Comparison of ENCODE assay signal across 17 cellular contexts in genomic region chr18:22084547-22084946, GRCh38.
A peak's percentile ranks its signal among the peaks of the same experiment; 100 is the strongest.
DNase-seq lines count a peak whose midpoint lies in the region; ATAC-seq, FAIRE-seq and TF ChIP-seq lines count a peak whose summit lies in the region.
"Had no signal": no experiment of that assay in that cellular context is flagged by ENCODE, and none has a peak within 500 bp of the region (broad histone marks: within the 10 kb centered on the region; RNA-seq: fewer than 3 reads in every experiment).

No MANE protein-coding gene starts in this region.

- in situ Hi-C loops in HepG2 (cut with HindIII; ENCODE audit: extremely low pct_ligation_motif_present, low pct_unique_long_range_greater_than_20kb), result no loop called here

- H3K36me3 ChIP-seq in HepG2 (replicated peaks in 1 of 2; ENCODE audit: control insufficient read depth in 1 of 2, insufficient read depth in 2 of 2, low read length in 2 of 2) (no peaks in the 10 kb centered on the region), stomach (no peaks in the 10 kb centered on the region)

- H3K4me1 ChIP-seq in HepG2 (ENCODE audit: insufficient read depth, low read length) (peaks cover 52% of the 10 kb centered on the region), stomach (peaks cover 9 to 22% (median 12%) of the 10 kb centered on the region in 4 donors)

- CTCF ChIA-PET in HepG2 (lab: Yijun Ruan, JAX; ENCODE audit: low intra/inter-chr PET ratio, low total read pairs), result no interaction called here

- H3K27me3 ChIP-seq in HepG2 (ENCODE audit: control insufficient read depth in 1 of 2, insufficient read depth in 2 of 2, low read length in 2 of 2) (no peaks in the 10 kb centered on the region), stomach (no peaks in the 10 kb centered on the region)

- TF ChIP-seq EP300 in HepG2 (IDR thresholded peaks at IDR 0.05; ENCODE audit: low read depth in 2 of 2, low read length in 2 of 2) (no peak), HepG2 (CRISPR knock-in tag; IDR thresholded peaks at IDR 0.05; ENCODE audit: borderline replicate concordance) (no peak), stomach (IDR thresholded peaks at IDR 0.05) (no peak)

- no peak for TF ChIP-seq POLR2A in HepG2 (IDR thresholded peaks at IDR 0.05; ENCODE audit: insufficient read depth in 1 of 2, low read depth in 2 of 2, low read length in 2 of 2)
- no peak for TF ChIP-seq POLR2A in stomach (IDR thresholded peaks at IDR 0.05)

- intact Hi-C loops in cardiac septum (cut with DNase I) (no loop called here), HepG2 (cut with micrococcal nuclease; ENCODE audit: unreplicated experiment) (no loop called here), stomach (cut with DNase I; ENCODE audit: low total_unique reads) (no loop called here)

- H2AFZ ChIP-seq in HepG2 (ENCODE audit: low read length), result no peak overlapping the region

- DNase-seq in amniotic epithelial cell (ENCODE audit: low read depth) (peak; percentile 11), cardiac septum (ENCODE audit: low spot score) (peak; percentile 78), HepG2 (ENCODE audit: low spot score) (peak; percentile 78), stomach (peak; percentile 83), UCSD-AML1 (lab: John Stamatoyannopoulos, UW; ENCODE audit: unreplicated experiment) (no peak), SKM-1 (lab: John Stamatoyannopoulos, UW; ENCODE audit: unreplicated experiment) (no peak)
- DNase-seq in activated CD4-positive, alpha-beta T cell treated with anti-CD3 and anti-CD28 coated beads for 4 hours, result no peak
- DNase-seq: activated naive CD4-positive, alpha-beta T cell treated with Interleukin-2 at 50 U/mL for 16 hours; AML-193; erythroblast; HFFc6; Karpas-422; NCI-H1105 treated with DMSO at 0.1 percent for 48 hours; NCI-H524; stimulated activated CD4-positive, alpha-beta T cell treated with anti-CD3 and anti-CD28 coated beads, Interleukin-4, amount 100 ng/mL, for 1 hour had no signal

- H3K9me3 ChIP-seq in HepG2 (ENCODE audit: low read length) (no peaks in the 10 kb centered on the region), stomach (no peaks in the 10 kb centered on the region)

- BruUV-seq in HepG2 (replicated peaks; lab: Mats Ljungman, UMichigan), result no TSS peak

- TF ChIP-seq RAD21 in HepG2 (CRISPR knock-in tag; IDR thresholded peaks at IDR 0.05), result no peak

- peak overlapping the region; percentile 65 for H3K4me2 ChIP-seq in HepG2 (ENCODE audit: low read depth, low read length)

- TF ChIP-seq CTCF in HepG2 (CRISPR knock-in tag; IDR thresholded peaks at IDR 0.05) (no peak), stomach (IDR thresholded peaks at IDR 0.05) (peak in 1 of 7 experiments; percentile 1)

- no peaks in the 10 kb centered on the region for H4K20me1 ChIP-seq in HepG2 (ENCODE audit: insufficient read depth, low read length)

- ATAC-seq in HepG2, result peak; percentile 92
- ATAC-seq in HG03457 (IDR thresholded peaks at IDR 0.05; ENCODE audit: unreplicated experiment), result no peak

- no peaks in the 10 kb centered on the region for H3K79me2 ChIP-seq in HepG2 (ENCODE audit: insufficient read depth, low read length)

- peak overlapping the region in 1 of 3 experiments; percentile 19; a peak in 1 of 6 replicates for H3K4me3 ChIP-seq in HepG2 (replicated peaks in 1 of 3; ENCODE audit: insufficient read depth in 1 of 3, low read depth in 2 of 3, low read length in 3 of 3)
- H3K4me3 ChIP-seq in stomach, result no peak overlapping the region

- FAIRE-seq in HepG2 (lab: Jason Lieb, UNC), result peak; percentile 71
- FAIRE-seq: G401.6 had no signal

- WGBS in HepG2 (ENCODE audit: low lambda C conversion rate), result 2% methylated on average over 11 of the region's 13 CpGs
- WGBS in stomach, 5 donors, result 29 to 42% (median 36%) methylated on average over 13 of the region's 13 CpGs

- no peak overlapping the region for H3K9ac ChIP-seq in HepG2 (ENCODE audit: insufficient read depth, low read depth, low read length)

- H3K27ac ChIP-seq in HepG2 (ENCODE audit: extremely low read length, insufficient read depth, low read length) (no peak overlapping the region), stomach (peak overlapping the region; percentile 69 to 90 (median 78))

- POLR2A ChIA-PET in HepG2 (lab: Yijun Ruan, JAX), result interaction anchor here (0.9 to 1.3 kb wide), 4 partner anchors 9 to 93 kb away, joined by 3 to 4 read pairs (median 4); no protein-coding TSS in a partner anchor

TF ChIP-seq in HepG2, 621 proteins besides CTCF, POLR2A, EP300 and RAD21 (continues in another document):
- TF ChIP-seq SRY (CRISPR knock-in tag; IDR thresholded peaks at IDR 0.05) (no peak), ZNF580 (CRISPR knock-in tag; IDR thresholded peaks at IDR 0.05; ENCODE audit: borderline replicate concordance, low read depth) (no peak), PREB (CRISPR knock-in tag; IDR thresholded peaks at IDR 0.05) (no peak), ZNF501 (CRISPR knock-in tag; IDR thresholded peaks at IDR 0.05) (peak; percentile 49; the same call in 1 of the 2 replicates), ZNF468 (CRISPR knock-in tag; IDR thresholded peaks at IDR 0.05) (no peak), ZNF354B (CRISPR knock-in tag; IDR thresholded peaks at IDR 0.05) (no peak), RBM22 (optimal IDR thresholded peaks at IDR 0.05; ENCODE audit: low read length) (no peak), ZNF607 (CRISPR knock-in tag; IDR thresholded peaks at IDR 0.05; ENCODE audit: borderline replicate concordance) (0 out of 2 replicates have a peak, but pooled peaks have one; percentile 23), RXRA (CRISPR knock-in tag; IDR thresholded peaks at IDR 0.05) (peak; percentile 27; the same call in 1 of the 2 replicates), SMAD9 (CRISPR knock-in tag; IDR thresholded peaks at IDR 0.05) (no peak), ZFAT (CRISPR knock-in tag; conservative IDR thresholded peaks at IDR 0.05) (no peak)
- TF ChIP-seq, protein P1, sequence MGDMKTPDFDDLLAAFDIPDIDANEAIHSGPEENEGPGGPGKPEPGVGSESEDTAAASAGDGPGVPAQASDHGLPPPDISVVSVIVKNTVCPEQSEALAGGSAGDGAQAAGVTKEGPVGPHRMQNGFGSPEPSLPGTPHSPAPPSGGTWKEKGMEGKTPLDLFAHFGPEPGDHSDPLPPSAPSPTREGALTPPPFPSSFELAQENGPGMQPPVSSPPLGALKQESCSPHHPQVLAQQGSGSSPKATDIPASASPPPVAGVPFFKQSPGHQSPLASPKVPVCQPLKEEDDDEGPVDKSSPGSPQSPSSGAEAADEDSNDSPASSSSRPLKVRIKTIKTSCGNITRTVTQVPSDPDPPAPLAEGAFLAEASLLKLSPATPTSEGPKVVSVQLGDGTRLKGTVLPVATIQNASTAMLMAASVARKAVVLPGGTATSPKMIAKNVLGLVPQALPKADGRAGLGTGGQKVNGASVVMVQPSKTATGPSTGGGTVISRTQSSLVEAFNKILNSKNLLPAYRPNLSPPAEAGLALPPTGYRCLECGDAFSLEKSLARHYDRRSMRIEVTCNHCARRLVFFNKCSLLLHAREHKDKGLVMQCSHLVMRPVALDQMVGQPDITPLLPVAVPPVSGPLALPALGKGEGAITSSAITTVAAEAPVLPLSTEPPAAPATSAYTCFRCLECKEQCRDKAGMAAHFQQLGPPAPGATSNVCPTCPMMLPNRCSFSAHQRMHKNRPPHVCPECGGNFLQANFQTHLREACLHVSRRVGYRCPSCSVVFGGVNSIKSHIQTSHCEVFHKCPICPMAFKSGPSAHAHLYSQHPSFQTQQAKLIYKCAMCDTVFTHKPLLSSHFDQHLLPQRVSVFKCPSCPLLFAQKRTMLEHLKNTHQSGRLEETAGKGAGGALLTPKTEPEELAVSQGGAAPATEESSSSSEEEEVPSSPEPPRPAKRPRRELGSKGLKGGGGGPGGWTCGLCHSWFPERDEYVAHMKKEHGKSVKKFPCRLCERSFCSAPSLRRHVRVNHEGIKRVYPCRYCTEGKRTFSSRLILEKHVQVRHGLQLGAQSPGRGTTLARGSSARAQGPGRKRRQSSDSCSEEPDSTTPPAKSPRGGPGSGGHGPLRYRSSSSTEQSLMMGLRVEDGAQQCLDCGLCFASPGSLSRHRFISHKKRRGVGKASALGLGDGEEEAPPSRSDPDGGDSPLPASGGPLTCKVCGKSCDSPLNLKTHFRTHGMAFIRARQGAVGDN (CRISPR knock-in tag; IDR thresholded peaks at IDR 0.05), result peak; percentile 22; the same call in 1 of the 2 replicates
- TF ChIP-seq, protein P2, sequence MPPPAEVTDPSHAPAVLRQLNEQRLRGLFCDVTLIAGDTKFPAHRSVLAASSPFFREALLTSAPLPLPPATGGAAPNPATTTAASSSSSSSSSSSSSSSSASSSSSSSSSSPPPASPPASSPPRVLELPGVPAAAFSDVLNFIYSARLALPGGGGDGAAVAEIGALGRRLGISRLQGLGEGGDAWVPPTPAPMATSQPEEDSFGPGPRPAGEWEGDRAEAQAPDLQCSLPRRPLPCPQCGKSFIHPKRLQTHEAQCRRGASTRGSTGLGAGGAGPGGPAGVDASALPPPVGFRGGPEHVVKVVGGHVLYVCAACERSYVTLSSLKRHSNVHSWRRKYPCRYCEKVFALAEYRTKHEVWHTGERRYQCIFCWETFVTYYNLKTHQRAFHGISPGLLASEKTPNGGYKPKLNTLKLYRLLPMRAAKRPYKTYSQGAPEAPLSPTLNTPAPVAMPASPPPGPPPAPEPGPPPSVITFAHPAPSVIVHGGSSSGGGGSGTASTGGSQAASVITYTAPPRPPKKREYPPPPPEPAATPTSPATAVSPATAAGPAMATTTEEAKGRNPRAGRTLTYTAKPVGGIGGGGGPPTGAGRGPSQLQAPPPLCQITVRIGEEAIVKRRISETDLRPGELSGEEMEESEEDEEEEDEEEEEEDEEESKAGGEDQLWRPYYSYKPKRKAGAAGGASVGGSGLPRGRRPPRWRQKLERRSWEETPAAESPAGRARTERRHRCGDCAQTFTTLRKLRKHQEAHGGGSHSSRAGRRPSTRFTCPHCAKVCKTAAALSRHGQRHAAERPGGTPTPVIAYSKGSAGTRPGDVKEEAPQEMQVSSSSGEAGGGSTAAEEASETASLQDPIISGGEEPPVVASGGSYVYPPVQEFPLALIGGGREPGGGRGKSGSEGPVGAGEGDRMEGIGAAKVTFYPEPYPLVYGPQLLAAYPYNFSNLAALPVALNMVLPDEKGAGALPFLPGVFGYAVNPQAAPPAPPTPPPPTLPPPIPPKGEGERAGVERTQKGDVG (CRISPR knock-in tag; IDR thresholded peaks at IDR 0.05; ENCODE audit: borderline replicate concordance), result no peak

Comparison
In these comparisons a context has a peak if more than half of its experiments do, and no peak if none do; other contexts are left out.
1. DNase-seq: peak in amniotic epithelial cell (single experiment), cardiac septum (single experiment), HepG2 (single experiment) and stomach (single experiment); none in UCSD-AML1 (single experiment), activated CD4-positive, alpha-beta T cell treated with anti-CD3 and anti-CD28 coated beads for 4 hours (0 of 2) and SKM-1 (single experiment).